24 cellular contexts compared by ENCODE assay signal in the genomic region with DNA sequence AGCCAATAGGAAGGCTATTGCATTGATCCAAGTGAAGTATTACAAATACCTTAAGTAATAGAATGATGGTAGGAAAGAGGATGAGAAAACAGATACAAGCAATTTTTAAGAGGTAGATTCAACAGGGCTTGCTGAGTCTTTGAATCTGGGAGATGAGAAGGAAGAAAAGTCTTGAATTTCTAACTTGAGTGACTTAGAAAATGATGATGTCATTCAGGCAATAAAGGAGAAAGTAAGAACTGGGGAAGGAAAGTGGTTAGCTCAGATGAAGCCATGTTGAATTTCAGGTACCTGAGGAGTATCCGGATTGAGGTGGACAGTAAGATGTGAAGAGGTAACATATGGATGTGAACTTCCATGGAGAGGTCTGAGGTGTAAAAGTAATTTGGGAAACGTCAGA.
"Had no signal": no experiment of that assay in that cellular context is flagged by ENCODE, and none has a peak within 500 bp of the region (broad histone marks: within the 10 kb centered on the region; RNA-seq: fewer than 3 reads in every experiment).

No MANE protein-coding gene starts in this region.

- H3K9me3 ChIP-seq: colonic mucosa, esophagus squamous epithelium, gastrocnemius medialis, heart right ventricle, left lung, lower lobe of right lung, mucosa of descending colon had no signal

- H3K4me1 ChIP-seq: colonic mucosa, esophagus squamous epithelium, gastrocnemius medialis, left lung, lower lobe of right lung had no signal

- FAIRE-seq: endometrium, islet of Langerhans, keratinocyte had no signal

- H3K27ac ChIP-seq: colonic mucosa, epithelial cell of prostate, esophagus squamous epithelium, gastrocnemius medialis, heart right ventricle, left lung, lower lobe of right lung had no signal

- DNase-seq: colonic mucosa; cortex of kidney; effector CD8-positive, alpha-beta T cell; effector memory CD8-positive, alpha-beta T cell; endodermal cell; erythroblast; esophagus squamous epithelium; foreskin melanocyte; gastrocnemius medialis; glutamatergic neuron; head of caudate nucleus; heart right ventricle; hippocampal formation; left cardiac atrium; left lung; left ventricle myocardium superior; lower lobe of right lung; mesenchymal stem cell; mucosa of descending colon had no signal

- H3K4me3 ChIP-seq: colonic mucosa, esophagus squamous epithelium, gastrocnemius medialis, heart right ventricle, left lung, lower lobe of right lung, mucosa of descending colon had no signal

- H3K27me3 ChIP-seq: colonic mucosa, esophagus squamous epithelium, gastrocnemius medialis, heart right ventricle, left lung had no signal

- ATAC-seq: effector memory CD8-positive, alpha-beta T cell; esophagus mucosa; gastrocnemius medialis; heart right ventricle; left lung; left ventricle myocardium superior; lower lobe of right lung; mucosa of descending colon had no signal

- H3K36me3 ChIP-seq: colonic mucosa, gastrocnemius medialis, heart right ventricle, left lung, lower lobe of right lung had no signal
